In the genomic region with DNA sequence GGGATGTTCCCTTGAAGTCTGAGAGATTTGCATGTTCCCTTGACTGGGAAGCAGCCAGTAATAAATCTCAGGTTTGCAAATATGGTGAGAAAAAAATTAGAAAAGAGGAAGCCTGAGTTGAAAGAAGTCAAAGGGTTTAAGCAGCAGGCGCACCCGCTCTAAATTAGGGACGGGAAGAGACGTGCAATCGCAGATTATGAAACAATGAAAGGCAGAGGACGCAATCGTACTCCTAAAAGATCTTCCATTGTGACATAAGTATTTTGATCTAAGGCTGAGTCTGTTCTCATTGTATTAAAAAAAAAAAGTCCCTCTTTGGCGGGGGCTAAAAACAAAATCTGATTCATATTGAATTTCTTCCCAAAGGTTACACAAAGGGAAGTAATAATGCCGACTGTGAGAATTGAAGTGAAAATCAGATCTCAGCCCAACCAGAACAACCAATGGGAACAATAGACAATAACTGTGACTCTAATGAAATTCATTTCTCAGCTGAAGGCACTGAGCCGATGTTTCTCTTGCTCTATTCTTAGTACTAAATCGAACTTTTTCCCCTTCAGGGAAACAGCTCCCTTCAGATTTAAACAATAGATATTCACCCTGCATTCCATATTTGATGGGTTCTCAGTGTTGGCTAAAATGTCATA, we compare ENCODE assay signal across 11 cellular contexts. TPM values are rescaled to one million over a fixed set of nuclear protein-coding genes. Genes with fewer than 3 reads are reported as not detected.
DNase-seq lines count a peak whose midpoint lies in the region; ATAC-seq, FAIRE-seq and TF ChIP-seq lines count a peak whose summit lies in the region.
"Had no signal": no experiment of that assay in that cellular context is flagged by ENCODE, and none has a peak within 500 bp of the region (broad histone marks: within the 10 kb centered on the region; RNA-seq: fewer than 3 reads in every experiment).

No MANE protein-coding gene starts in this region.

- H3K27ac Mint-ChIP-seq in stimulated activated memory B cell treated with anti-CD40 and anti-IgM and Interleukin-4, amounts not matched to agents 10 μg/mL and 1 μg/mL and 100 μg/mL, for 72 hours, result no peak overlapping the region

- H3K4me3 ChIP-seq in Karpas-422 (ENCODE audit: low read length), result peak overlapping the region; percentile 53
- H3K4me3 ChIP-seq in SK-N-MC, result peak overlapping the region; percentile 48; the same call in 1 of the 2 replicates
- no peak overlapping the region for H3K4me3 ChIP-seq in kidney (ENCODE audit: low read length in 2 of 2)
- H3K4me3 ChIP-seq: body of pancreas, hepatocyte had no signal

- H3K4me1 Mint-ChIP-seq in stimulated activated memory B cell treated with anti-CD40 and anti-IgM and Interleukin-4, amounts not matched to agents 10 μg/mL and 1 μg/mL and 100 μg/mL, for 72 hours, result peaks cover 6% of the 10 kb centered on the region

- H3K36me3 ChIP-seq in Karpas-422 (ENCODE audit: insufficient read depth, low read length) (no peaks in the 10 kb centered on the region), SK-N-MC (ENCODE audit: insufficient read depth, low read length) (no peaks in the 10 kb centered on the region), kidney (ENCODE audit: control insufficient read depth in 1 of 2, insufficient read depth in 2 of 2, low read length in 2 of 2) (no peaks in the 10 kb centered on the region)

- no peak for TF ChIP-seq POLR2A in GM12892 (IDR thresholded peaks at IDR 0.05; ENCODE audit: low read depth, low read length)

- no peaks in the 10 kb centered on the region for H4K20me1 ChIP-seq in Karpas-422 (ENCODE audit: insufficient read depth, low read depth, low read length)

- peak overlapping the region; percentile 64 for H3K9ac ChIP-seq in Karpas-422 (ENCODE audit: low read length)
- peak overlapping the region; percentile 13 for H3K9ac ChIP-seq in SK-N-MC (ENCODE audit: insufficient read length)
- H3K9ac ChIP-seq in kidney (ENCODE audit: low read length in 2 of 2), result no peak overlapping the region

- H3K27me3 ChIP-seq in Karpas-422 (ENCODE audit: low read length), result no peaks in the 10 kb centered on the region
- H3K27me3 ChIP-seq: body of pancreas, hepatocyte had no signal

- no peaks in the 10 kb centered on the region for H3K27me3 Mint-ChIP-seq in stimulated activated memory B cell treated with anti-CD40 and anti-IgM and Interleukin-4, amounts not matched to agents 10 μg/mL and 1 μg/mL and 100 μg/mL, for 72 hours

- peak; percentile 80 for DNase-seq in Karpas-422
- DNase-seq in SK-N-MC (ENCODE audit: low read depth, low spot score), result no peak
- peak; percentile 40 for DNase-seq in globus pallidus (ENCODE audit: low spot score)
- DNase-seq in kidney, result no peak
- no peak for DNase-seq in GM12892 (ENCODE audit: insufficient read length)
- DNase-seq in mucosa of gallbladder (ENCODE audit: low spot score), result no peak
- DNase-seq in NCI-H2196 (lab: John Stamatoyannopoulos, UW; ENCODE audit: unreplicated experiment), result no peak
- DNase-seq: NCI-H2029 had no signal

- H3K4me1 ChIP-seq in Karpas-422 (ENCODE audit: low read length), result peaks cover 48% of the 10 kb centered on the region
- H3K4me1 ChIP-seq in kidney (ENCODE audit: control insufficient read depth in 1 of 2, insufficient read depth in 1 of 2, low read depth in 1 of 2, low read length in 2 of 2), result no peaks in the 10 kb centered on the region

- H3K27ac ChIP-seq in Karpas-422 (ENCODE audit: low read length) (peak overlapping the region; percentile 94), SK-N-MC (peak overlapping the region; percentile 44; the same call in 1 of the 2 replicates), kidney (ENCODE audit: low read depth in 2 of 2, low read length in 2 of 2) (no peak overlapping the region)
- H3K27ac ChIP-seq: hepatocyte had no signal

- H3K36me3 Mint-ChIP-seq in stimulated activated memory B cell treated with anti-CD40 and anti-IgM and Interleukin-4, amounts not matched to agents 10 μg/mL and 1 μg/mL and 100 μg/mL, for 72 hours, result no peaks in the 10 kb centered on the region

- peak overlapping the region; percentile 69 for H2AFZ ChIP-seq in Karpas-422 (ENCODE audit: low read length)
- H2AFZ ChIP-seq: hepatocyte had no signal

- intact Hi-C loops in kidney (cut with DNase I), result no loop called here

- H3K4me2 ChIP-seq in Karpas-422 (ENCODE audit: low read depth, low read length, poor library complexity, severe bottlenecking), result peak overlapping the region; percentile 70
- H3K4me2 ChIP-seq: hepatocyte had no signal

- peak overlapping the region; percentile 36 for H3K4me3 Mint-ChIP-seq in stimulated activated memory B cell treated with anti-CD40 and anti-IgM and Interleukin-4, amounts not matched to agents 10 μg/mL and 1 μg/mL and 100 μg/mL, for 72 hours

- FAIRE-seq in kidney (lab: Jason Lieb, UNC), result no peak
- FAIRE-seq in GM12892 (lab: Jason Lieb, UNC), result no peak

- H3K9me3 Mint-ChIP-seq in stimulated activated memory B cell treated with anti-CD40 and anti-IgM and Interleukin-4, amounts not matched to agents 10 μg/mL and 1 μg/mL and 100 μg/mL, for 72 hours, result no peaks in the 10 kb centered on the region

- no peak for ATAC-seq in stimulated activated memory B cell treated with anti-CD40 and anti-IgM and Interleukin-4, amounts not matched to agents 10 μg/mL and 1 μg/mL and 100 μg/mL, for 72 hours
- ATAC-seq: body of pancreas had no signal

- TF ChIP-seq CTCF in kidney (IDR thresholded peaks at IDR 0.05; ENCODE audit: borderline replicate concordance, extremely low read depth, insufficient read depth), result no peak

- no peaks in the 10 kb centered on the region for H3K9me2 ChIP-seq in Karpas-422 (replicated peaks; ENCODE audit: insufficient read depth, low read length)

- H3K9me3 ChIP-seq in Karpas-422 (ENCODE audit: low read length) (peaks cover 3% of the 10 kb centered on the region; the same call in 1 of the 2 replicates), SK-N-MC (ENCODE audit: low read depth, low read length) (no peaks in the 10 kb centered on the region), kidney (ENCODE audit: control insufficient read depth in 1 of 2, low read length in 2 of 2) (no peaks in the 10 kb centered on the region)
- H3K9me3 ChIP-seq: body of pancreas had no signal

- no peaks in the 10 kb centered on the region for H3K79me2 ChIP-seq in Karpas-422 (ENCODE audit: low read length)
- H3K79me2 ChIP-seq: hepatocyte had no signal

RNA-seq across cellular contexts. Expression of a gene that starts 28.3 kb away (rescaled TPM):
- total RNA-seq in Karpas-422 (2014; rRNA removed; shearing (Covaris generic); ENCODE audit: low replicate concordance), result 230 and 256 TPM in 2 replicates
- 417 TPM for total RNA-seq in kidney
- polyA plus RNA-seq in kidney (ENCODE audit: insufficient read depth, low read depth, low replicate concordance), result 574 TPM
- polyA plus RNA-seq in GM12892 (2012; ENCODE audit: missing spikeins), result 66.9 TPM
- 303 TPM for total RNA-seq in mucosa of gallbladder

Comparison
In these comparisons a context has a peak if more than half of its experiments do, and no peak if none do; other contexts are left out.
1. DNase-seq: peak in Karpas-422 (single experiment) and globus pallidus (single experiment); none in SK-N-MC (single experiment), kidney (single experiment), GM12892 (single experiment), mucosa of gallbladder (single experiment) and NCI-H2196 (single experiment).
2. H3K27ac ChIP-seq: peak in Karpas-422 (single experiment) and SK-N-MC (single experiment); none in kidney (0 of 2).
3. H3K4me3 ChIP-seq: peak in Karpas-422 (single experiment) and SK-N-MC (single experiment); none in kidney (0 of 2).
4. H3K9ac ChIP-seq: peak in Karpas-422 (single experiment) and SK-N-MC (single experiment); none in kidney (0 of 2).